13 cellular contexts compared by ENCODE assay signal in the genomic region with DNA sequence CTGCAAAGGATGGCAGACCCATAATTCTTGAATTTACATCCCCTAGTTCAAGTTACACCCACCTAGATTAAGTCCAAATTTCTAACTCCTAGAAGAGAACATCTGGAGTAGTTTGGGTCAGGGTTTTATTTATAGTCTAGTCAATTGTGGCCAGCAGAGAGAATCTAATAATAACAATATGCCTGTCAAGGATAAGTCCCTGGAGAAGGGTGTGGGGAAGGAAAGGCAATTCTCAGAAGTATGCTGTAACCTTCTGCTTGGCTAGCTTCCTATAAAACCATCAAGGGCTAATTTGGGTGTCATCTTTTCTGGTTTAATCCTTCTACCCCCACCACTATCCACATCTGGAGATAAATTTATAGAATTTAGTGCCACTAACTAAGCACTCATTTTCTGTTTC.
DNase-seq lines count a peak whose midpoint lies in the region; ATAC-seq and TF ChIP-seq lines count a peak whose summit lies in the region.
"Had no signal": no experiment of that assay in that cellular context is flagged by ENCODE, and none has a peak within 500 bp of the region (broad histone marks: within the 10 kb centered on the region; RNA-seq: fewer than 3 reads in every experiment).

No MANE protein-coding gene starts in this region.

- ATAC-seq in HG03520 (IDR thresholded peaks at IDR 0.05; ENCODE audit: unreplicated experiment), result no peak
- ATAC-seq: GM23338 had no signal

- TF ChIP-seq CTCF in HFF-Myc (IDR thresholded peaks at IDR 0.05; ENCODE audit: low read depth, low read length, missing control alignments), result no peak

- H3K4me3 ChIP-seq in HFF-Myc (replicated peaks; ENCODE audit: low read depth, low read length), result no peak overlapping the region
- H3K4me3 ChIP-seq: GM23338 had no signal

- DNase-seq in HFF-Myc (ENCODE audit: extremely low read depth, low read depth) (peak; percentile 3), fibroblast of gingiva (ENCODE audit: low read depth) (peak; percentile 44), left kidney (ENCODE audit: low read depth, low spot score) (peak; percentile 26), stromal cell of bone marrow (ENCODE audit: low read depth) (peak; percentile 10), anterior cingulate cortex (lab: John Stamatoyannopoulos, UW) (no peak), CD1c-positive myeloid dendritic cell (ENCODE audit: extremely low spot score) (no peak)
- DNase-seq: Caco-2; CD8-positive, alpha-beta memory T cell; DMS53; GF-D8; H7 had no signal

Comparison
In these comparisons a context has a peak if more than half of its experiments do, and no peak if none do; other contexts are left out.
1. DNase-seq: peak in HFF-Myc (single experiment), fibroblast of gingiva (single experiment), left kidney (single experiment) and stromal cell of bone marrow (single experiment); none in anterior cingulate cortex (0 of 58) and CD1c-positive myeloid dendritic cell (single experiment).